Comparison of ENCODE assay signal across 12 cellular contexts in genomic region chr14:92792885-92793284, GRCh38. TPM values are rescaled to one million over a fixed set of nuclear protein-coding genes. Genes with fewer than 3 reads are reported as not detected.
A peak's percentile ranks its signal among the peaks of the same experiment; 100 is the strongest.
DNase-seq lines count a peak whose midpoint lies in the region; ATAC-seq and TF ChIP-seq lines count a peak whose summit lies in the region.
"Had no signal": no experiment of that assay in that cellular context is flagged by ENCODE, and none has a peak within 500 bp of the region (broad histone marks: within the 10 kb centered on the region; RNA-seq: fewer than 3 reads in every experiment).

No MANE protein-coding gene starts in this region.

- peak overlapping the region; percentile 89 for H3K27ac Mint-ChIP-seq in activated CD4-positive, alpha-beta T cell treated with anti-CD3 and anti-CD28 coated beads, Interleukin-2, amount 10 ng/mL, durations not matched to agents 7 days and 5 days
- H3K27ac Mint-ChIP-seq in stimulated activated memory B cell treated with anti-CD40 and anti-IgM and Interleukin-4, amounts not matched to agents 10 μg/mL and 1 μg/mL and 100 μg/mL, for 72 hours = peak overlapping the region; percentile 96

- intact Hi-C loops in PC-3 (cut with micrococcal nuclease) = no loop called here

- no peaks in the 10 kb centered on the region for H3K9me2 ChIP-seq in PC-3 (replicated peaks; ENCODE audit: low read length)

- BruUV-seq in PC-3 (replicated peaks; lab: Mats Ljungman, UMichigan) = no TSS peak

- H3K4me3 ChIP-seq in PC-3 (ENCODE audit: low read length) (no peak overlapping the region), epithelial cell of esophagus (ENCODE audit: low read length) (no peak overlapping the region)

- peaks cover 13% of the 10 kb centered on the region; the same call in 1 of the 2 replicates for H3K9me3 ChIP-seq in PC-3 (ENCODE audit: low read length)

- no peak for ATAC-seq in PC-3
- no peak for ATAC-seq in stimulated activated memory B cell treated with anti-CD40 and anti-IgM and Interleukin-4, amounts not matched to agents 10 μg/mL and 1 μg/mL and 100 μg/mL, for 72 hours

- peaks cover 15% of the 10 kb centered on the region for H3K4me1 ChIP-seq in PC-3 (ENCODE audit: insufficient read depth, low read length)

- peaks cover 10% of the 10 kb centered on the region for H3K36me3 ChIP-seq in PC-3 (ENCODE audit: low read depth, low read length)

- H3K27me3 ChIP-seq in PC-3 (ENCODE audit: low read length) = no peaks in the 10 kb centered on the region
- H3K27me3 ChIP-seq: BLaER1 treated with 17β-estradiol and CSF1 and Interleukin-3, amounts not matched to agents 10 nM and 100 nM had no signal

- DNase-seq in activated CD4-positive, alpha-beta T cell treated with anti-CD3 and anti-CD28 coated beads, Interleukin-2, amount 10 ng/mL, durations not matched to agents 7 days and 5 days = no peak
- DNase-seq in activated CD4-positive, alpha-beta T cell treated with anti-CD3 and anti-CD28 coated beads for 4 hours = no peak
- DNase-seq in PC-3 = peak; percentile 12
- DNase-seq in epithelial cell of esophagus (ENCODE audit: low read depth) = peak; percentile 71
- no peak for DNase-seq in foreskin melanocyte
- no peak for DNase-seq in NAMALWA (ENCODE audit: low spot score)
- no peak for DNase-seq in NCI-H1092 (lab: John Stamatoyannopoulos, UW)
- DNase-seq: activated T-cell treated with anti-CD3 and anti-CD28 coated beads, Interleukin-2, amount 50 U/mL, for 24 hours; effector CD8-positive, alpha-beta T cell; T-cell had no signal

- TF ChIP-seq CTCF in PC-3 (conservative IDR thresholded peaks at IDR 0.05; ENCODE audit: low read depth, low read length) = no peak
- TF ChIP-seq CTCF in epithelial cell of esophagus (IDR thresholded peaks at IDR 0.05; ENCODE audit: insufficient read depth, low read depth, low read length, missing control alignments) = no peak

- H2AFZ ChIP-seq in PC-3 (ENCODE audit: low read length) = no peak overlapping the region

- H3K79me2 ChIP-seq in PC-3 (ENCODE audit: low read length) = peaks cover 31% of the 10 kb centered on the region

- H3F3A ChIP-seq in PC-3 (ENCODE audit: low read length, unreplicated experiment) = no peaks in the 10 kb centered on the region

- H3K4me3 Mint-ChIP-seq in activated CD4-positive, alpha-beta T cell treated with anti-CD3 and anti-CD28 coated beads, Interleukin-2, amount 10 ng/mL, durations not matched to agents 7 days and 5 days = peak overlapping the region; percentile 9
- H3K4me3 Mint-ChIP-seq in stimulated activated memory B cell treated with anti-CD40 and anti-IgM and Interleukin-4, amounts not matched to agents 10 μg/mL and 1 μg/mL and 100 μg/mL, for 72 hours = no peak overlapping the region

- no peak overlapping the region for H3K27ac ChIP-seq in PC-3 (ENCODE audit: low read length)

- peaks cover 18% of the 10 kb centered on the region for H3K27me3 Mint-ChIP-seq in activated CD4-positive, alpha-beta T cell treated with anti-CD3 and anti-CD28 coated beads, Interleukin-2, amount 10 ng/mL, durations not matched to agents 7 days and 5 days
- H3K27me3 Mint-ChIP-seq in stimulated activated memory B cell treated with anti-CD40 and anti-IgM and Interleukin-4, amounts not matched to agents 10 μg/mL and 1 μg/mL and 100 μg/mL, for 72 hours = no peaks in the 10 kb centered on the region
- H3K27me3 Mint-ChIP-seq: activated T-cell treated with anti-CD3 and anti-CD28 coated beads, Interleukin-2, amount 50 U/mL, for 24 hours; T-cell had no signal

- CTCF ChIA-PET in activated CD4-positive, alpha-beta T cell treated with anti-CD3 and anti-CD28 coated beads, Interleukin-2, amount 10 ng/mL, durations not matched to agents 7 days and 5 days (lab: Charles Lee) = interaction anchor here (0.7 to 1.0 kb wide), 2 partner anchors 78 to 79 kb away, joined by 3 read pairs; no protein-coding TSS in a partner anchor
- CTCF ChIA-PET in PC-3 (lab: Charles Lee) = no interaction called here

- H3K4me1 Mint-ChIP-seq in activated CD4-positive, alpha-beta T cell treated with anti-CD3 and anti-CD28 coated beads, Interleukin-2, amount 10 ng/mL, durations not matched to agents 7 days and 5 days = peaks cover 31% of the 10 kb centered on the region
- peaks cover 23% of the 10 kb centered on the region for H3K4me1 Mint-ChIP-seq in stimulated activated memory B cell treated with anti-CD40 and anti-IgM and Interleukin-4, amounts not matched to agents 10 μg/mL and 1 μg/mL and 100 μg/mL, for 72 hours

- H3K4me2 ChIP-seq in PC-3 (ENCODE audit: low read length) = 0 out of 2 replicates have a peak overlapping the region, but pooled peaks have one; percentile 67

- POLR2A ChIA-PET in activated CD4-positive, alpha-beta T cell treated with anti-CD3 and anti-CD28 coated beads, Interleukin-2, amount 10 ng/mL, durations not matched to agents 7 days and 5 days (lab: Charles Lee) = interaction anchor here (0.6 kb wide), 1 partner anchor 218 kb away, joined by 3 read pairs; no protein-coding TSS in a partner anchor
- POLR2A ChIA-PET in PC-3 (lab: Charles Lee; ENCODE audit: unreplicated experiment) = no interaction called here

- H3K36me3 Mint-ChIP-seq in activated CD4-positive, alpha-beta T cell treated with anti-CD3 and anti-CD28 coated beads, Interleukin-2, amount 10 ng/mL, durations not matched to agents 7 days and 5 days (ENCODE audit: low read depth) = peaks cover 17% of the 10 kb centered on the region
- peaks cover 19% of the 10 kb centered on the region for H3K36me3 Mint-ChIP-seq in stimulated activated memory B cell treated with anti-CD40 and anti-IgM and Interleukin-4, amounts not matched to agents 10 μg/mL and 1 μg/mL and 100 μg/mL, for 72 hours

- H3K9me3 Mint-ChIP-seq in activated CD4-positive, alpha-beta T cell treated with anti-CD3 and anti-CD28 coated beads, Interleukin-2, amount 10 ng/mL, durations not matched to agents 7 days and 5 days = peaks cover 27% of the 10 kb centered on the region
- peaks cover 16% of the 10 kb centered on the region for H3K9me3 Mint-ChIP-seq in stimulated activated memory B cell treated with anti-CD40 and anti-IgM and Interleukin-4, amounts not matched to agents 10 μg/mL and 1 μg/mL and 100 μg/mL, for 72 hours

- no peak overlapping the region for H3K9ac ChIP-seq in PC-3 (ENCODE audit: low read length)

- no peaks in the 10 kb centered on the region for H4K20me1 ChIP-seq in PC-3 (ENCODE audit: low read length)

RNA-seq across cellular contexts. Expression of gene GOLGA5, which starts 1.2 kb away (rescaled TPM):
- total RNA-seq in activated CD4-positive, alpha-beta T cell treated with anti-CD3 and anti-CD28 coated beads, Interleukin-2, amount 10 ng/mL, durations not matched to agents 7 days and 5 days = 10 to 100 TPM; 20.4 to 23.1 TPM
- 21.4 and 23.5 TPM in 2 replicates for total RNA-seq in PC-3 (2014; rRNA removed)

RNA-seq across cellular contexts. Expression of gene LGMN, which starts 44.5 kb away (rescaled TPM):
- total RNA-seq in activated CD4-positive, alpha-beta T cell treated with anti-CD3 and anti-CD28 coated beads, Interleukin-2, amount 10 ng/mL, durations not matched to agents 7 days and 5 days = 1 to 10 TPM; 4.7 to 4.8 TPM
- total RNA-seq in PC-3 (2014; rRNA removed) = 44.5 and 46.8 TPM in 2 replicates

Comparison
In these comparisons a context has a peak if more than half of its experiments do, and no peak if none do; other contexts are left out.
1. DNase-seq: peak in PC-3 (single experiment) and epithelial cell of esophagus (single experiment); none in activated CD4-positive, alpha-beta T cell treated with anti-CD3 and anti-CD28 coated beads, Interleukin-2, amount 10 ng/mL, durations not matched to agents 7 days and 5 days (single experiment), activated CD4-positive, alpha-beta T cell treated with anti-CD3 and anti-CD28 coated beads for 4 hours (0 of 2), foreskin melanocyte (single experiment), NAMALWA (single experiment) and NCI-H1092 (single experiment).